14 cellular contexts compared by ENCODE assay signal in the genomic region with DNA sequence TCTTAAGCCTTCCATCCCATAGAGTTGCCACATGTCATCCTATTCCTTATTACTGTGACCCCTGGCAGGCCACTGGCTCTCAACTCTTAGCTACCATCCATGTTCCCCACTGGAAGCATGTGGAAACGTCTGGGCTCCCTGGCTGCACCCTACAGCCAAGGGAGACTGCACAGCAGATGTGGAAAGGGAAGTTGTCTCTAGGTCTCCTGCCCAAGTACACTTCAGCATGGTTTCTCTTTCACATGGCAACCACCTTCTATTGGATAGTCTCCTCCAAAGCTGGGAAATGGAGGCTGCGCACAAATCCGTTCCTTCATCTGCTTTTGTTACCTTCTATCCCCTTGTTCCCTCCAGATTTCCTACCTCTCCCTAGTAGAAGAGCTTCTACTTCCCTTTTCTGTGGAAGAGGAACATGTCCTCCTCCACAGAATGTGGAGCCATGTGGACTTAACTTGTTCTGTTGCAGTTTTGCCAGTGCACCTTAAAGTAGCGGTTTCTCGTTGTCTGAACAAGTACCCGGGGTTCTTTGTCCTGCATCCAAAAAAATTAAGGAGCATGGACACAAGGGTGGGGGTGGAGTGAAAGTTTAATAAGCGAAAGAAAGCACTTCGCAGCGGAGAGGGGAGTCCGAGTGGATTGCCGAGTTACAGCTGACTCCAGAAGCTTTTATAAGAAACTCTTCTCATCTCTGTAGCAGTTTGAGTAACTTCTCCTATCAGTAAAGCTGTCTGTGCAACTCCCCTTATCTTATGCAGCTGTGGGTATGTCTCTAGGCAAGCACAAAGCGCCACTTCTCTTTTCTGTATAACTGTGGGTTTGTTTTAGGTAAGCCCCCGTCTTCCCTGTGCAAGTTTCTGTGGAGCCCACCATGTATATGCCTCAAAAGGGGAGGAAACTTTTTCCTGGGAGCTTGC. TPM values are rescaled to one million over a fixed set of nuclear protein-coding genes. Genes with fewer than 3 reads are reported as not detected.
DNase-seq lines count a peak whose midpoint lies in the region; ATAC-seq and TF ChIP-seq lines count a peak whose summit lies in the region.
"Had no signal": no experiment of that assay in that cellular context is flagged by ENCODE, and none has a peak within 500 bp of the region (broad histone marks: within the 10 kb centered on the region; RNA-seq: fewer than 3 reads in every experiment).

No MANE protein-coding gene starts in this region.

- H3K27ac ChIP-seq in left ventricle myocardium inferior (replicated peaks) (peak overlapping the region; percentile 10), PC-9 (no peak overlapping the region)
- H3K27ac ChIP-seq: prostate gland had no signal

- no peaks in the 10 kb centered on the region for H4K20me1 ChIP-seq in PC-9 (ENCODE audit: insufficient read depth)

- H3F3A ChIP-seq in PC-9 (ENCODE audit: insufficient read depth, low read depth), result no peaks in the 10 kb centered on the region

- H3K9me3 ChIP-seq in left ventricle myocardium inferior (replicated peaks) (peaks cover 37% of the 10 kb centered on the region), PC-9 (ENCODE audit: insufficient read depth, low read depth) (no peaks in the 10 kb centered on the region; the same call in 1 of the 2 replicates)
- H3K9me3 ChIP-seq: prostate gland had no signal

- DNase-seq in CMK (ENCODE audit: low read depth) (peak; percentile 20), OCI-M2 (lab: John Stamatoyannopoulos, UW; ENCODE audit: unreplicated experiment) (peak; percentile 22), left ventricle myocardium inferior (no peak), A172 (ENCODE audit: low spot score) (no peak), PC-9 (no peak)
- DNase-seq in activated T-cell treated with anti-CD3 and anti-CD28 coated beads, Interleukin-2, amount 50 U/mL, for 48 hours, result no peak
- no peak for DNase-seq in stimulated activated CD4-positive, alpha-beta T cell treated with anti-CD3 and anti-CD28 coated beads, Interleukin-4, amount 100 ng/mL, for 24 hours
- DNase-seq: activated CD8-positive, alpha-beta memory T cell treated with anti-CD3 and anti-CD28 coated beads for 24 hours; effector memory CD4-positive, alpha-beta T cell; H9; mesenchymal stem cell; NCI-H446 had no signal

- no peaks in the 10 kb centered on the region for H3K9me2 ChIP-seq in PC-9 (ENCODE audit: insufficient read depth)

- H3K4me1 ChIP-seq in left ventricle myocardium inferior (no peaks in the 10 kb centered on the region), PC-9 (replicated peaks; ENCODE audit: insufficient read depth) (no peaks in the 10 kb centered on the region)
- H3K4me1 ChIP-seq: prostate gland had no signal

- peaks cover 4% of the 10 kb centered on the region for H3K36me3 ChIP-seq in left ventricle myocardium inferior
- H3K36me3 ChIP-seq in PC-9 (ENCODE audit: low read depth), result no peaks in the 10 kb centered on the region
- H3K36me3 ChIP-seq: prostate gland had no signal

- no peaks in the 10 kb centered on the region for H3K79me2 ChIP-seq in PC-9 (ENCODE audit: low read depth)

- intact Hi-C loops in left ventricle myocardium inferior (cut with micrococcal nuclease) (no loop called here), PC-9 (cut with micrococcal nuclease; ENCODE audit: unreplicated experiment) (no loop called here)

- H3K4me2 ChIP-seq in PC-9, result no peak overlapping the region

- POLR2A ChIA-PET in PC-9 (lab: Charles Lee; ENCODE audit: unreplicated experiment), result no interaction called here

- TF ChIP-seq CTCF in left ventricle myocardium inferior (IDR thresholded peaks at IDR 0.05; ENCODE audit: borderline replicate concordance) (no peak), PC-9 (conservative IDR thresholded peaks at IDR 0.05) (no peak)

- H3K27me3 ChIP-seq in left ventricle myocardium inferior (ENCODE audit: low read depth) (no peaks in the 10 kb centered on the region), PC-9 (ENCODE audit: insufficient read depth, low read depth) (no peaks in the 10 kb centered on the region)

- CTCF ChIA-PET in PC-9 (lab: Charles Lee), result no interaction called here

- ATAC-seq in GM21825 (IDR thresholded peaks at IDR 0.05; ENCODE audit: unreplicated experiment), result peak; percentile 58

- peak overlapping the region; percentile 37 for H3K4me3 ChIP-seq in left ventricle myocardium inferior
- no peak overlapping the region for H3K4me3 ChIP-seq in PC-9
- H3K4me3 ChIP-seq: prostate gland had no signal

- no peak overlapping the region for H2AFZ ChIP-seq in PC-9

- BruUV-seq in PC-9 (replicated peaks; lab: Mats Ljungman, UMichigan), result no TSS peak

RNA-seq across cellular contexts. Expression of a gene that starts 52.5 kb away (rescaled TPM):
- 39.4 TPM for total RNA-seq in left ventricle myocardium inferior
- 259 and 290 TPM in 2 replicates for total RNA-seq in A172 (2014; rRNA removed; shearing (Covaris generic))
- total RNA-seq in PC-9 (2021), result 202 and 213 TPM in 2 replicates

Comparison
In these comparisons a context has a peak if more than half of its experiments do, and no peak if none do; other contexts are left out.
1. DNase-seq: peak in CMK (single experiment) and OCI-M2 (single experiment); none in left ventricle myocardium inferior (single experiment), activated T-cell treated with anti-CD3 and anti-CD28 coated beads, Interleukin-2, amount 50 U/mL, for 48 hours (0 of 2), stimulated activated CD4-positive, alpha-beta T cell treated with anti-CD3 and anti-CD28 coated beads, Interleukin-4, amount 100 ng/mL, for 24 hours (single experiment), A172 (single experiment) and PC-9 (0 of 2).